Comparison of ENCODE assay signal across 13 cellular contexts in genomic region chr9:28234899-28235277, GRCh38.
DNase-seq lines count a peak whose midpoint lies in the region; ATAC-seq and TF ChIP-seq lines count a peak whose summit lies in the region.
"Had no signal": no experiment of that assay in that cellular context is flagged by ENCODE, and none has a peak within 500 bp of the region (broad histone marks: within the 10 kb centered on the region; RNA-seq: fewer than 3 reads in every experiment).

No MANE protein-coding gene starts in this region.

- TF ChIP-seq CTCF in NB4 (IDR thresholded peaks at IDR 0.05; ENCODE audit: low read depth, low read length) (no peak), astrocyte of the cerebellum (IDR thresholded peaks at IDR 0.05; ENCODE audit: low read depth, low read length, missing control alignments) (no peak)

- H3K4me3 ChIP-seq in NB4 (ENCODE audit: low read depth, low read length): no peak overlapping the region
- no peak overlapping the region for H3K4me3 ChIP-seq in astrocyte of the cerebellum (ENCODE audit: low read depth, low read length)
- H3K4me3 ChIP-seq: pancreas had no signal

- TF ChIP-seq POLR2A in NB4 (IDR thresholded peaks at IDR 0.05; ENCODE audit: extremely low read depth, insufficient read length): no peak

- ATAC-seq in GM21381 (IDR thresholded peaks at IDR 0.05; ENCODE audit: unreplicated experiment): no peak
- ATAC-seq in GM19328 (IDR thresholded peaks at IDR 0.05; ENCODE audit: unreplicated experiment): no peak
- ATAC-seq: pancreas had no signal

- DNase-seq in Caki2 (ENCODE audit: low read depth) (peak; percentile 12), NB4 (ENCODE audit: low read depth) (peak; percentile 17), astrocyte of the cerebellum (ENCODE audit: low read depth) (peak; percentile 83), iPS-NIHi7 (ENCODE audit: extremely low spot score) (peak; percentile 10), NCI-H2196 (lab: John Stamatoyannopoulos, UW; ENCODE audit: unreplicated experiment) (no peak), AML-193 (lab: John Stamatoyannopoulos, UW) (no peak)
- DNase-seq: activated CD4-positive, CD25-positive, alpha-beta regulatory T cell treated with anti-CD3 and anti-CD28 coated beads, Interleukin-2, amount 50 U/mL, for 72 hours; activated T-cell treated with anti-CD3 and anti-CD28 coated beads, Interleukin-2, amount 50 U/mL, for 24 hours; NCI-H1417 treated with DMSO at 0.1 percent for 48 hours; NCI-H69; pancreas had no signal

- in situ Hi-C loops in Caki2 (cut with HindIII; ENCODE audit: low pct_unique_long_range_greater_than_20kb, low sequenced_read_pairs) (no loop called here), astrocyte of the cerebellum (cut with HindIII; ENCODE audit: low sequenced_read_pairs) (no loop called here)

Comparison
In these comparisons a context has a peak if more than half of its experiments do, and no peak if none do; other contexts are left out.
1. DNase-seq: peak in Caki2 (single experiment), NB4 (single experiment), astrocyte of the cerebellum (single experiment) and iPS-NIHi7 (single experiment); none in NCI-H2196 (single experiment) and AML-193 (0 of 2).